8 cellular contexts compared by ENCODE assay signal in the genomic region with DNA sequence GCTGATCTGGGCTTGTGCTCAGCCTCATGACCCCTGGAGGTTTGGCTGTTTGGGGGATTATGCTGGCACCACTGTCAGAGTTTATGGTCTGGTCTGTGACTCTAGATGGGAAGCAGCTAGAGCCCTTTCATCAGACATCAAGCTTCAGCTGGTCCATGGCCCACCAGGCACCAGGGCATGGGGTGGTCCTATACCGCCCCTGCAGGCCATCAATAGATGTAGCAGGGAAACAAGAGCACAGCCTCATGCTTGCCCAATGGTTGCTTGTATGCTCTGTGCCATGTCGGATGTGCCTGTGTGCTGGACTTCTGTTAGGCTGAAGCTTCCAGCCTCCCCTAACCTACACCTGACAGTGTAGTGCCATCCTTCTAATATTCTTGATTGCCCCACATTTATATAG.
A peak's percentile ranks its signal among the peaks of the same experiment; 100 is the strongest.
DNase-seq lines count a peak whose midpoint lies in the region; ATAC-seq and TF ChIP-seq lines count a peak whose summit lies in the region.

No MANE protein-coding gene starts in this region.

- POLR2A ChIA-PET in Panc1 (lab: Charles Lee) = no interaction called here

- H2AK5ac ChIP-seq in H9 (ENCODE audit: insufficient read length, low read length) = no peak overlapping the region

- no peak overlapping the region for H2BK12ac ChIP-seq in H9 (ENCODE audit: insufficient read length, low read depth, low read length)

- H3K36me3 ChIP-seq in Panc1 (ENCODE audit: control insufficient read depth, insufficient read depth, low read length) = no peaks in the 10 kb centered on the region

- peaks cover 27% of the 10 kb centered on the region for H3K27me3 Mint-ChIP-seq in H9 (ENCODE audit: low read depth)
- peaks cover 66% of the 10 kb centered on the region for H3K27me3 Mint-ChIP-seq in T-helper 17 cell

- no peak overlapping the region for H3K18ac ChIP-seq in H9 (ENCODE audit: insufficient read length, low read depth, low read length)

- H3K79me2 ChIP-seq in H9 (ENCODE audit: insufficient read depth, low read length) = no peaks in the 10 kb centered on the region

- CTCF ChIA-PET in Panc1 (lab: Charles Lee) = no interaction called here

- H2BK5ac ChIP-seq in H9 (ENCODE audit: insufficient read length, low read length) = no peak overlapping the region

- TF ChIP-seq CTCF in H9 (conservative IDR thresholded peaks at IDR 0.05) = peak; percentile 82
- TF ChIP-seq CTCF in Panc1 (IDR thresholded peaks at IDR 0.05) = peak; percentile 61

- H3K4ac ChIP-seq in H9 (ENCODE audit: low read depth, low read length) = no peak overlapping the region

- H3K4me3 Mint-ChIP-seq in H9 = no peak overlapping the region
- no peak overlapping the region for H3K4me3 Mint-ChIP-seq in T-helper 17 cell

- H3K4me1 ChIP-seq in H9 (ENCODE audit: insufficient read depth, low read length) (no peaks in the 10 kb centered on the region), Panc1 (ENCODE audit: control insufficient read depth, insufficient read depth, low read length) (no peaks in the 10 kb centered on the region)

- no peaks in the 10 kb centered on the region for H4K20me1 ChIP-seq in H9 (ENCODE audit: control insufficient read depth, insufficient read depth, insufficient read length)

- H2BK120ac ChIP-seq in H9 (ENCODE audit: low read depth, low read length, poor library complexity, severe bottlenecking) = no peak overlapping the region

- no peak overlapping the region for H2BK15ac ChIP-seq in H9 (ENCODE audit: low read depth, low read length)

- H3K23me2 ChIP-seq in H9 (ENCODE audit: insufficient read length, low read depth, low read length, poor library complexity, severe bottlenecking) = no peaks in the 10 kb centered on the region

- H3K23ac ChIP-seq in H9 (ENCODE audit: insufficient read length, low read depth, low read length) = no peak overlapping the region

- WGBS in H9 (ENCODE audit: extremely low coverage, insufficient read length, low lambda C conversion rate) = no CpG with 5 or more reads among the region's 2 CpGs

- H3T11ph ChIP-seq in H9 (ENCODE audit: low read length) = no peak overlapping the region

- H3K36me3 Mint-ChIP-seq in H9 (ENCODE audit: insufficient read depth in 1 of 3, low read depth in 3 of 3) (no peaks in the 10 kb centered on the region), T-helper 17 cell (ENCODE audit: low read depth) (peaks cover 4% of the 10 kb centered on the region)

- DNase-seq in D341Med (ENCODE audit: low spot score) (peak; percentile 67), H9 (peak; percentile 78), Panc1 (ENCODE audit: low read depth, low spot score) (no peak), iris pigment epithelial cell (ENCODE audit: low read depth) (peak; percentile 14), T-helper 17 cell (no peak), COLO668 (lab: John Stamatoyannopoulos, UW; ENCODE audit: unreplicated experiment) (no peak), 8988T (no peak)
- no peak for DNase-seq in activated CD8-positive, alpha-beta memory T cell treated with anti-CD3 and anti-CD28 coated beads for 24 hours

- H3K56ac ChIP-seq in H9 (ENCODE audit: insufficient read length, low read depth, low read length) = no peak overlapping the region

- H3K9me3 ChIP-seq in H9 (ENCODE audit: control insufficient read depth, low read depth, low read length) = no peaks in the 10 kb centered on the region
- no peaks in the 10 kb centered on the region for H3K9me3 ChIP-seq in Panc1 (ENCODE audit: control insufficient read depth, insufficient read depth, low read depth, low read length)
- no peaks in the 10 kb centered on the region for H3K9me3 ChIP-seq in T-helper 17 cell (ENCODE audit: control insufficient read depth, low read length, poor library complexity, severe bottlenecking)

- no peak overlapping the region for H3K14ac ChIP-seq in H9 (ENCODE audit: insufficient read depth, low read length)

- no peak overlapping the region for H3K4me2 ChIP-seq in H9 (ENCODE audit: insufficient read depth, insufficient read length, low read length)

- no peak overlapping the region for H4K5ac ChIP-seq in H9 (ENCODE audit: insufficient read length, low read depth, low read length)

- no peak overlapping the region for H3K9ac ChIP-seq in H9 (ENCODE audit: extremely low read depth, insufficient read length, low read length)

- H3K27ac Mint-ChIP-seq in H9 = no peak overlapping the region
- no peak overlapping the region for H3K27ac Mint-ChIP-seq in T-helper 17 cell

- in situ Hi-C loops in Panc1 (cut with HindIII; ENCODE audit: low pct_unique_long_range_greater_than_20kb, low sequenced_read_pairs) = no loop called here

- no peak overlapping the region for H2BK20ac ChIP-seq in H9 (ENCODE audit: low read depth, low read length, poor library complexity, severe bottlenecking)

- intact Hi-C loops in Panc1 (cut with micrococcal nuclease; ENCODE audit: unreplicated experiment) = no loop called here

- H4K8ac ChIP-seq in H9 (replicated peaks; ENCODE audit: insufficient read length, low read depth, low read length) = no peak overlapping the region

- ATAC-seq in Panc1 = peak; percentile 76
- no peak for ATAC-seq in T-helper 17 cell

- H2AFZ ChIP-seq in H9 (ENCODE audit: low read length) = no peak overlapping the region

- H4K91ac ChIP-seq in H9 (ENCODE audit: insufficient read length, low read depth, low read length) = no peak overlapping the region

- BruUV-seq in Panc1 (replicated peaks; lab: Mats Ljungman, UMichigan) = no TSS peak

- no peak overlapping the region for H3K27ac ChIP-seq in H9 (ENCODE audit: insufficient read length, low read depth, low read length)
- H3K27ac ChIP-seq in Panc1 (ENCODE audit: low read length) = no peak overlapping the region

- no peaks in the 10 kb centered on the region; the same call in 1 of the 2 replicates for H3K27me3 ChIP-seq in H9 (ENCODE audit: insufficient read depth, low read length)
- H3K27me3 ChIP-seq in Panc1 (ENCODE audit: control insufficient read depth, insufficient read depth, low read length) = peaks cover 8% of the 10 kb centered on the region; the same call in 1 of the 2 replicates

- H3K9me3 Mint-ChIP-seq in H9 = no peaks in the 10 kb centered on the region

- no peak overlapping the region for H3K4me3 ChIP-seq in Panc1 (ENCODE audit: low read depth in 2 of 2, low read length in 2 of 2)

- H3K79me1 ChIP-seq in H9 (ENCODE audit: insufficient read depth, low read depth, low read length, poor library complexity, severe bottlenecking) = no peaks in the 10 kb centered on the region

- no peaks in the 10 kb centered on the region for H3K4me1 Mint-ChIP-seq in H9
- no peaks in the 10 kb centered on the region for H3K4me1 Mint-ChIP-seq in T-helper 17 cell

Comparison
In these comparisons a context has a peak if more than half of its experiments do, and no peak if none do; other contexts are left out.
1. DNase-seq: peak in D341Med (single experiment), H9 (single experiment) and iris pigment epithelial cell (single experiment); none in Panc1 (single experiment), T-helper 17 cell (0 of 3), COLO668 (single experiment), 8988T (single experiment) and activated CD8-positive, alpha-beta memory T cell treated with anti-CD3 and anti-CD28 coated beads for 24 hours (single experiment).